ENCODE assay signal across 7 cellular contexts in genomic region chr11:64787526-64788320, GRCh38. TPM values are rescaled to one million over a fixed set of nuclear protein-coding genes. Genes with fewer than 3 reads are reported as not detected.
A peak's percentile ranks its signal among the peaks of the same experiment; 100 is the strongest.
DNase-seq lines count a peak whose midpoint lies in the region; ATAC-seq and TF ChIP-seq lines count a peak whose summit lies in the region.

No MANE protein-coding gene starts in this region.

- peaks cover 5 to 10% of the 10 kb centered on the region in 2 experiments for H3K4me1 ChIP-seq in neutrophil (ENCODE audit: control insufficient read depth in 1 of 2, insufficient read depth in 1 of 2, low read depth in 1 of 2, low read length in 1 of 2)

- TF ChIP-seq CTCF in GM12873 (IDR thresholded peaks at IDR 0.05; ENCODE audit: insufficient read depth, low read depth, low read length, missing control alignments) (peak; percentile 79), fibroblast of the aortic adventitia (IDR thresholded peaks at IDR 0.05; ENCODE audit: insufficient read depth, low read length) (peak; percentile 88), neutrophil (IDR thresholded peaks at IDR 0.05) (peak; percentile 69)

- peak overlapping the region; percentile 67 for H3K27ac ChIP-seq in neutrophil

- no peaks in the 10 kb centered on the region for H3K9me3 ChIP-seq in neutrophil

- H3K36me3 ChIP-seq in neutrophil = peaks cover 56% of the 10 kb centered on the region

- DNase-seq in NCI-H226 (peak; percentile 23), fibroblast of the aortic adventitia (ENCODE audit: low read depth) (peak; percentile 53)
- DNase-seq in activated T-cell treated with anti-CD3 and anti-CD28 coated beads, Interleukin-2, amount 50 U/mL, for 48 hours = peak; percentile 74 to 76

- ATAC-seq in GM19467 (IDR thresholded peaks at IDR 0.05; ENCODE audit: unreplicated experiment) (no peak), GM21717 (IDR thresholded peaks at IDR 0.05; ENCODE audit: unreplicated experiment) (no peak)

- H3K27me3 ChIP-seq in neutrophil = no peaks in the 10 kb centered on the region

- H3K4me3 ChIP-seq in fibroblast of the aortic adventitia (ENCODE audit: low read depth, low read length) (no peak overlapping the region), neutrophil (ENCODE audit: low read depth in 1 of 2, low read length in 1 of 2) (no peak overlapping the region)

RNA-seq across cellular contexts. Expression of gene SF1, which starts 9.4 kb away (rescaled TPM):
- total RNA-seq in fibroblast of the aortic adventitia (ENCODE audit: low replicate concordance) = 150 and 183 TPM in 2 replicates

RNA-seq across cellular contexts. Expression of gene MAP4K2, which starts 15.3 kb away (rescaled TPM):
- total RNA-seq in fibroblast of the aortic adventitia (ENCODE audit: low replicate concordance) = 9.6 and 11.4 TPM in 2 replicates

RNA-seq across cellular contexts. Expression of gene MEN1, which starts 22.6 kb away (rescaled TPM):
- 6.2 and 15.9 TPM in 2 replicates for total RNA-seq in fibroblast of the aortic adventitia (ENCODE audit: low replicate concordance)

RNA-seq across cellular contexts. Expression of gene PYGM, which starts 27.9 kb away (rescaled TPM):
- 0.63 and 1.7 TPM in 2 replicates for total RNA-seq in fibroblast of the aortic adventitia (ENCODE audit: low replicate concordance)

RNA-seq across cellular contexts. Expression of gene RASGRP2, which starts 43.8 kb away (rescaled TPM):
- 0.25 TPM in 1 of 2 replicates, not detected in the other for total RNA-seq in fibroblast of the aortic adventitia (ENCODE audit: low replicate concordance)

Comparison
In these comparisons a context has a peak if more than half of its experiments do, and no peak if none do; other contexts are left out.
1. DNase-seq: peak in every context shown above with its lines; median percentile 75 in activated T-cell treated with anti-CD3 and anti-CD28 coated beads, Interleukin-2, amount 50 U/mL, for 48 hours; 53 in fibroblast of the aortic adventitia; 23 in NCI-H226.